8 cellular contexts compared by ENCODE assay signal in genomic region chr17:73189417-73190099, GRCh38.
DNase-seq lines count a peak whose midpoint lies in the region; ATAC-seq and TF ChIP-seq lines count a peak whose summit lies in the region.

No MANE protein-coding gene starts in this region.

- POLR2A ChIA-PET in RWPE1 (lab: Yijun Ruan, JAX; ENCODE audit: low non-redundant PET): interaction anchor here (0.6 kb wide), 1 partner anchor 52 kb away, joined by 4 read pairs; no protein-coding TSS in a partner anchor

- DNase-seq in D341Med (ENCODE audit: low spot score) (peak; percentile 83), RWPE1 (ENCODE audit: low spot score) (peak; percentile 50), fibroblast of pulmonary artery (ENCODE audit: low read depth) (peak; percentile 69), stromal cell of bone marrow (ENCODE audit: low read depth) (peak; percentile 41)

- no peak overlapping the region for H3K27ac ChIP-seq in RWPE1

- TF ChIP-seq EP300 in Ishikawa (IDR thresholded peaks at IDR 0.05; ENCODE audit: borderline replicate concordance): no peak

- peak; percentile 66 for TF ChIP-seq RAD21 in Ishikawa (IDR thresholded peaks at IDR 0.05; ENCODE audit: low read depth)

- CTCF ChIA-PET in RWPE1 (lab: Yijun Ruan, JAX): interaction anchor here (0.6 to 3.4 kb wide), 11 partner anchors 9 to 1475 kb away, joined by 3 to 44 read pairs (median 4); no protein-coding TSS in a partner anchor

- TF ChIP-seq CTCF in RWPE1 (conservative IDR thresholded peaks at IDR 0.05; ENCODE audit: low read depth): peak; percentile 38
- TF ChIP-seq CTCF in fibroblast of pulmonary artery (IDR thresholded peaks at IDR 0.05; ENCODE audit: low read length, missing control alignments): peak; percentile 59

- H3K4me3 ChIP-seq in fibroblast of pulmonary artery (replicated peaks; ENCODE audit: low read depth, low read length): no peak overlapping the region

- ATAC-seq in HG03439 (IDR thresholded peaks at IDR 0.05; ENCODE audit: unreplicated experiment) (no peak), GM19467 (IDR thresholded peaks at IDR 0.05; ENCODE audit: unreplicated experiment) (no peak), HG03045 (IDR thresholded peaks at IDR 0.05; ENCODE audit: unreplicated experiment) (no peak)

TF ChIP-seq in Ishikawa, 13 proteins besides CTCF, POLR2A, EP300 and RAD21:
- no peak for TF ChIP-seq NFIC (IDR thresholded peaks at IDR 0.05)
- TF ChIP-seq, protein P1, sequence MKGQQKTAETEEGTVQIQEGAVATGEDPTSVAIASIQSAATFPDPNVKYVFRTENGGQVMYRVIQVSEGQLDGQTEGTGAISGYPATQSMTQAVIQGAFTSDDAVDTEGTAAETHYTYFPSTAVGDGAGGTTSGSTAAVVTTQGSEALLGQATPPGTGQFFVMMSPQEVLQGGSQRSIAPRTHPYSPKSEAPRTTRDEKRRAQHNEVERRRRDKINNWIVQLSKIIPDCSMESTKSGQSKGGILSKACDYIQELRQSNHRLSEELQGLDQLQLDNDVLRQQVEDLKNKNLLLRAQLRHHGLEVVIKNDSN (IDR thresholded peaks at IDR 0.05): peak; percentile 65; the same call in 1 of the 2 replicates
